ENCODE assay signal across 8 cellular contexts in the genomic region with DNA sequence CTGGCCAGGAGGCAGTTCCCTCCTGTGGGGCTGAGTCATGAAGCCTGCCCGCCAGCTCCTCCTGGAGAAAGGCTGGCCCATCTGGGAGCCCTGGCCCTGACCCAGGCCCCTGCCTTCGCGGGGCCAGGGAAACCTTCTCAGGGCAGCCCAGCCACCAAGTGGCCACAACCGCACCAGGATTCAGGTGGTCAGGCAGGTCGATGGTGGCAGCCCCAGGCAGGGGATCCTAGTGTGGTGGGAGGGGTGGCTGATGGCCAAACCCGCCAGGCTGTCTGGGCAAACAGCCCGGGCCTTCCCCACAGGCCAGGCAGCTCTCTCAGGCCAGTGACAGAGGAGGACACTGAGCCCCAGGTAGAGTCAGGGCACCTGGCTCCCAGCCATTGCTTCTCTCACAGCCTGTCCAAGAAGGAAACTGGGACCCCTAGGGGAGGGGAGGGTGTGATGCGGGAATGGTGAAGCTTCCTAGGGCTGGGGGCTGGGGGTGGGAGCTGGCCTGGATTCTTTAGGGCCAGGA. TPM values are rescaled to one million over a fixed set of nuclear protein-coding genes. Genes with fewer than 3 reads are reported as not detected.
DNase-seq lines count a peak whose midpoint lies in the region; ATAC-seq and TF ChIP-seq lines count a peak whose summit lies in the region.

No MANE protein-coding gene starts in this region.

- intact Hi-C loops in left ventricle myocardium inferior (cut with micrococcal nuclease) = no loop called here

- no peak for ATAC-seq in GM19035 (IDR thresholded peaks at IDR 0.05; ENCODE audit: unreplicated experiment)

- H4K91ac ChIP-seq in trophoblast cell (ENCODE audit: low read depth, low read length) = peak overlapping the region; percentile 4

- H3K14ac ChIP-seq in trophoblast cell (ENCODE audit: low read length) = no peak overlapping the region

- H3K27ac ChIP-seq in MM.1S (ENCODE audit: low read length) (no peak overlapping the region), angular gyrus (ENCODE audit: low read depth, low read length) (peak overlapping the region; percentile 75), left ventricle myocardium inferior (replicated peaks) (peak overlapping the region; percentile 94), trophoblast cell (ENCODE audit: low read depth, low read length) (peak overlapping the region; percentile 16)

- peak overlapping the region; percentile 99; the same call in 1 of the 2 replicates for H3K9ac ChIP-seq in MM.1S (ENCODE audit: low read length)
- no peak overlapping the region for H3K9ac ChIP-seq in trophoblast cell (ENCODE audit: low read length)

- no CpG with 5 or more reads among the region's 8 CpGs for WGBS in trophoblast cell (ENCODE audit: extremely low coverage, insufficient coverage, insufficient read length)

- no peaks in the 10 kb centered on the region for H4K20me1 ChIP-seq in MM.1S (ENCODE audit: insufficient read depth, low read length)

- H2AFZ ChIP-seq in MM.1S (ENCODE audit: low read length) (no peak overlapping the region), trophoblast cell (ENCODE audit: insufficient read depth, low read length, poor library complexity) (no peak overlapping the region)

- in situ Hi-C loops in GM13976 (cut with MboI; ENCODE audit: low sequenced_read_pairs, unreplicated experiment) = loop anchor here (10.0 kb wide), 1 partner anchor 107 kb away; no protein-coding TSS in a partner anchor

- no peak overlapping the region for H4K12ac ChIP-seq in trophoblast cell (ENCODE audit: low read depth, low read length)

- H3K9me2 ChIP-seq in MM.1S (replicated peaks; ENCODE audit: insufficient read depth, low read length) = no peaks in the 10 kb centered on the region

- no peak overlapping the region for H2BK12ac ChIP-seq in trophoblast cell (ENCODE audit: low read length)

- no peak overlapping the region for H3K23ac ChIP-seq in trophoblast cell (ENCODE audit: low read length)

- H3K4me1 ChIP-seq in MM.1S (ENCODE audit: low read length) (peaks cover 33% of the 10 kb centered on the region), left ventricle myocardium inferior (peaks cover 76% of the 10 kb centered on the region), trophoblast cell (ENCODE audit: control insufficient read depth in 1 of 2, insufficient read depth in 2 of 2, low read length in 2 of 2) (peaks cover 14 to 21% of the 10 kb centered on the region in 2 experiments)

- H3K27me3 ChIP-seq in MM.1S (replicated peaks; ENCODE audit: insufficient read depth, low read length) (no peaks in the 10 kb centered on the region), left ventricle myocardium inferior (ENCODE audit: low read depth) (no peaks in the 10 kb centered on the region), trophoblast cell (ENCODE audit: insufficient read depth, low read length) (no peaks in the 10 kb centered on the region)

- DNase-seq in DMS 273 (lab: John Stamatoyannopoulos, UW; ENCODE audit: unreplicated experiment) (peak; percentile 85), MM.1S (no peak), left ventricle myocardium inferior (peak; percentile 86), trophoblast cell (peak; percentile 49), NCI-H1048 (lab: John Stamatoyannopoulos, UW) (no peak), GM13976 (ENCODE audit: low spot score) (no peak)

- H3K9me3 ChIP-seq in MM.1S (replicated peaks; ENCODE audit: insufficient read depth, low read length) (no peaks in the 10 kb centered on the region), left ventricle myocardium inferior (replicated peaks) (no peaks in the 10 kb centered on the region), trophoblast cell (ENCODE audit: insufficient read depth, low read depth, low read length) (peaks cover 4% of the 10 kb centered on the region)

- peak overlapping the region; percentile 100 for H3K4me3 ChIP-seq in MM.1S (ENCODE audit: low read length)
- H3K4me3 ChIP-seq in left ventricle myocardium inferior = peak overlapping the region; percentile 91
- no peak overlapping the region for H3K4me3 ChIP-seq in trophoblast cell (ENCODE audit: low read depth, low read length)

- H3K79me2 ChIP-seq in MM.1S (ENCODE audit: low read length) = peaks cover 36% of the 10 kb centered on the region
- H3K79me2 ChIP-seq in trophoblast cell (ENCODE audit: control insufficient read depth, insufficient read depth, low read length, poor library complexity) = peaks cover 7% of the 10 kb centered on the region

- peaks cover 12% of the 10 kb centered on the region for H3K79me1 ChIP-seq in trophoblast cell (ENCODE audit: low read length)

- peaks cover 12% of the 10 kb centered on the region for H3F3A ChIP-seq in MM.1S (ENCODE audit: insufficient read depth, low read length)

- H2BK120ac ChIP-seq in trophoblast cell (ENCODE audit: insufficient read depth, low read length, poor library complexity) = no peak overlapping the region

- no peak for TF ChIP-seq CTCF in MM.1S (IDR thresholded peaks at IDR 0.05; ENCODE audit: low read length)
- TF ChIP-seq CTCF in left ventricle myocardium inferior (IDR thresholded peaks at IDR 0.05; ENCODE audit: borderline replicate concordance) = no peak
- no peak for TF ChIP-seq CTCF in GM13976 (IDR thresholded peaks at IDR 0.05; ENCODE audit: borderline replicate concordance, control extremely low read depth, extremely low read depth, insufficient read depth, missing control alignments)

- peak overlapping the region; percentile 45 for H2AK5ac ChIP-seq in trophoblast cell (ENCODE audit: low read length)

- H3K4ac ChIP-seq in trophoblast cell (ENCODE audit: low read depth, low read length) = peak overlapping the region; percentile 42

- peak overlapping the region; percentile 39 for H4K8ac ChIP-seq in trophoblast cell (ENCODE audit: low read depth, low read length)

- peak overlapping the region; percentile 99 for H3K4me2 ChIP-seq in MM.1S (ENCODE audit: low read depth, low read length)
- H3K4me2 ChIP-seq in trophoblast cell (ENCODE audit: low read length) = peak overlapping the region; percentile 94

- no peaks in the 10 kb centered on the region for H3K36me3 ChIP-seq in MM.1S (replicated peaks; ENCODE audit: insufficient read depth, low read length)
- peaks cover 7% of the 10 kb centered on the region for H3K36me3 ChIP-seq in left ventricle myocardium inferior
- peaks cover 14 to 18% of the 10 kb centered on the region in 2 experiments for H3K36me3 ChIP-seq in trophoblast cell (ENCODE audit: control insufficient read depth in 1 of 2, insufficient read depth in 2 of 2, low read length in 2 of 2)

- H2BK5ac ChIP-seq in trophoblast cell (ENCODE audit: low read depth, low read length, poor library complexity) = peak overlapping the region; percentile 5

- H3K18ac ChIP-seq in trophoblast cell (ENCODE audit: low read length) = peak overlapping the region; percentile 37

RNA-seq across cellular contexts. Expression of a gene that starts 1.2 kb away (rescaled TPM):
- 115 TPM for total RNA-seq in left ventricle myocardium inferior
- polyA plus RNA-seq in trophoblast cell (2013) = 39.5 and 39.9 TPM in 2 replicates

RNA-seq across cellular contexts. Expression of a gene that starts 7.8 kb away (rescaled TPM):
- total RNA-seq in left ventricle myocardium inferior = 9.2 TPM
- 3.0 and 3.5 TPM in 2 replicates for polyA plus RNA-seq in trophoblast cell (2013)

RNA-seq across cellular contexts. Expression of a gene that starts 12.3 kb away (rescaled TPM):
- 0.66 TPM for total RNA-seq in left ventricle myocardium inferior
- 0.04 and 0.10 TPM in 2 replicates for polyA plus RNA-seq in trophoblast cell (2013)

RNA-seq across cellular contexts. Expression of a gene that starts 39.8 kb away (rescaled TPM):
- total RNA-seq in left ventricle myocardium inferior = 180 TPM
- 117 and 125 TPM in 2 replicates for polyA plus RNA-seq in trophoblast cell (2013)

RNA-seq across cellular contexts. Expression of a gene that starts 40.7 kb away (rescaled TPM):
- 61.6 TPM for total RNA-seq in left ventricle myocardium inferior
- 30.8 and 31.8 TPM in 2 replicates for polyA plus RNA-seq in trophoblast cell (2013)

Comparison
In these comparisons a context has a peak if more than half of its experiments do, and no peak if none do; other contexts are left out.
1. DNase-seq: peak in DMS 273 (single experiment), left ventricle myocardium inferior (single experiment) and trophoblast cell (2 of 2); none in MM.1S (single experiment), NCI-H1048 (single experiment) and GM13976 (single experiment).